Comparison of ENCODE assay signal across 15 cellular contexts in the genomic region with DNA sequence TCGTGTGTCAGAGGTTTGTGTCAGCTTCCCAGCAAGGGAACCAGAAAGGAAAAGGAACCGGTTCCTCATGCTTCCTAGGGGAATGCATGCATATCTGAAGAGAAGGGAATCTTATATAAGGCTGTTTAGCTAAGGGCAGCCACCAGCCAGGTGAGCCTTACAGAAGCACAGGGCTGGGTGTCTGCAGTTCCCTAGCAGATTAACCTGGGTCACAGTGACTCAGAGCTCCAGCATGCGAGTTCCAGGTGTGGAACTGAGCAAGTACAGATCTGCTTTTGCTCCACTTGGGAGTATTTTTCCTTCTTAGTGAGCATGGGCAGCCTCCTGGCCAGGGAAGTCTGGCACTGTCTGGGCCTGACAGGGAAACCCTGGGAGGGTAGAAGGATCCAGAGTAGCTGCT. TPM values are rescaled to one million over a fixed set of nuclear protein-coding genes. Genes with fewer than 3 reads are reported as not detected.
A peak's percentile ranks its signal among the peaks of the same experiment; 100 is the strongest.
DNase-seq lines count a peak whose midpoint lies in the region; ATAC-seq and TF ChIP-seq lines count a peak whose summit lies in the region.
"Had no signal": no experiment of that assay in that cellular context is flagged by ENCODE, and none has a peak within 500 bp of the region (broad histone marks: within the 10 kb centered on the region; RNA-seq: fewer than 3 reads in every experiment).

No MANE protein-coding gene starts in this region.

- H3K36me3 ChIP-seq in endodermal cell (ENCODE audit: control insufficient read depth, insufficient read depth, low read length) = peaks cover 8% of the 10 kb centered on the region
- no peaks in the 10 kb centered on the region for H3K36me3 ChIP-seq in OCI-LY7 (ENCODE audit: insufficient read depth, low read length)

- WGBS in right cardiac atrium = 84% methylated on average over 3 of the region's 3 CpGs
- 92 to 97% methylated on average over 3 of the region's 3 CpGs for WGBS in endodermal cell (ENCODE audit: insufficient coverage in 1 of 2, insufficient read length in 1 of 2), 2 experiments

- no peak overlapping the region for H3K4me2 ChIP-seq in OCI-LY7 (ENCODE audit: low read length)

- no peaks in the 10 kb centered on the region for H3K27me3 ChIP-seq in right cardiac atrium (ENCODE audit: control insufficient read depth, insufficient read depth)
- H3K27me3 ChIP-seq in endodermal cell (ENCODE audit: control insufficient read depth, insufficient read depth, low read length, poor library complexity, severe bottlenecking) = no peaks in the 10 kb centered on the region

- no peaks in the 10 kb centered on the region for H3K4me1 ChIP-seq in right cardiac atrium (ENCODE audit: control insufficient read depth, insufficient read depth, low read length)
- peaks cover under 1% of the 10 kb centered on the region for H3K4me1 ChIP-seq in endodermal cell (ENCODE audit: control insufficient read depth, insufficient read depth, low read length)
- no peaks in the 10 kb centered on the region for H3K4me1 ChIP-seq in OCI-LY7 (ENCODE audit: insufficient read depth, low read length, poor library complexity, severe bottlenecking)

- H3K27ac Mint-ChIP-seq in endodermal cell = no peak overlapping the region
- peak overlapping the region; percentile 40 for H3K27ac Mint-ChIP-seq in osteocyte (ENCODE audit: unreplicated experiment)
- H3K27ac Mint-ChIP-seq: activated CD4-positive, alpha-beta memory T cell treated with anti-CD3 and anti-CD28 coated beads for 36 hours; T-helper 2 cell treated with Interferon-gamma antibody and Interleukin-4, amounts not matched to agents 5 μg/mL and 100 μg/mL, for 36 hours had no signal

- H3K27me3 Mint-ChIP-seq in endodermal cell (ENCODE audit: insufficient read depth) = no peaks in the 10 kb centered on the region
- no peaks in the 10 kb centered on the region for H3K27me3 Mint-ChIP-seq in osteocyte (ENCODE audit: unreplicated experiment)
- H3K27me3 Mint-ChIP-seq: activated CD4-positive, alpha-beta memory T cell treated with anti-CD3 and anti-CD28 coated beads for 36 hours had no signal

- H3K9me3 Mint-ChIP-seq in endodermal cell = no peaks in the 10 kb centered on the region
- no peaks in the 10 kb centered on the region for H3K9me3 Mint-ChIP-seq in osteocyte (ENCODE audit: unreplicated experiment)
- H3K9me3 Mint-ChIP-seq: activated CD4-positive, alpha-beta memory T cell treated with anti-CD3 and anti-CD28 coated beads for 36 hours; T-helper 2 cell treated with Interferon-gamma antibody and Interleukin-4, amounts not matched to agents 5 μg/mL and 100 μg/mL, for 36 hours had no signal

- H3K79me2 ChIP-seq in OCI-LY7 (ENCODE audit: insufficient read depth, low read depth, low read length) = no peaks in the 10 kb centered on the region
- H3K79me2 ChIP-seq: parathyroid adenoma had no signal

- POLR2A ChIA-PET in OCI-LY7 (lab: Charles Lee) = interaction anchor here (1.3 kb wide), 1 partner anchor 39 kb away, joined by 3 read pairs; no protein-coding TSS in a partner anchor

- ATAC-seq in right cardiac atrium (no peak), Right ventricle myocardium superior (ENCODE audit: poor library complexity) (no peak), HG03442 (IDR thresholded peaks at IDR 0.05; ENCODE audit: unreplicated experiment) (no peak), GM21786 (IDR thresholded peaks at IDR 0.05; ENCODE audit: unreplicated experiment) (no peak)

- no TSS peak for BruUV-seq in OCI-LY7 (replicated peaks; lab: Mats Ljungman, UMichigan)

- CTCF ChIA-PET in OCI-LY7 (lab: Charles Lee; ENCODE audit: unreplicated experiment) = interaction anchor here (0.6 to 1.6 kb wide), 4 partner anchors 10 to 59 kb away, joined by 3 to 5 read pairs (median 3); no protein-coding TSS in a partner anchor

- TF ChIP-seq CTCF in endodermal cell (conservative IDR thresholded peaks at IDR 0.05) (no peak), osteocyte (IDR thresholded peaks at IDR 0.05) (no peak), OCI-LY7 (conservative IDR thresholded peaks at IDR 0.05; ENCODE audit: low read length) (no peak)

- H3K36me3 Mint-ChIP-seq in endodermal cell (ENCODE audit: low read depth) (peaks cover 6% of the 10 kb centered on the region), osteocyte (ENCODE audit: unreplicated experiment) (peaks cover 4% of the 10 kb centered on the region)
- H3K36me3 Mint-ChIP-seq: activated CD4-positive, alpha-beta memory T cell treated with anti-CD3 and anti-CD28 coated beads for 36 hours had no signal

- peaks cover 1% of the 10 kb centered on the region for H3K4me1 Mint-ChIP-seq in endodermal cell
- H3K4me1 Mint-ChIP-seq in osteocyte (ENCODE audit: unreplicated experiment) = peaks cover 56% of the 10 kb centered on the region

- no peak overlapping the region for H3K4me3 ChIP-seq in right cardiac atrium (ENCODE audit: low read length)
- no peak overlapping the region for H3K4me3 ChIP-seq in endodermal cell (ENCODE audit: low read length)
- H3K4me3 ChIP-seq in OCI-LY7 (ENCODE audit: low read depth, low read length, poor library complexity, severe bottlenecking) = no peak overlapping the region
- H3K4me3 ChIP-seq: coronary artery had no signal

- H3K27ac ChIP-seq in right cardiac atrium (ENCODE audit: low read length) = peak overlapping the region; percentile 16
- peak overlapping the region; percentile 57 for H3K27ac ChIP-seq in endodermal cell (ENCODE audit: low read depth, low read length)
- no peak overlapping the region for H3K27ac ChIP-seq in OCI-LY7 (ENCODE audit: low read depth, low read length, poor library complexity, severe bottlenecking)
- H3K27ac ChIP-seq: coronary artery, parathyroid adenoma had no signal

- no peak overlapping the region for H2AFZ ChIP-seq in OCI-LY7 (ENCODE audit: low read length)
- H2AFZ ChIP-seq: parathyroid adenoma had no signal

- no peaks in the 10 kb centered on the region for H4K20me1 ChIP-seq in OCI-LY7 (ENCODE audit: insufficient read depth, low read length)

- H3K9ac ChIP-seq in endodermal cell (ENCODE audit: extremely low read depth, low read length, poor library complexity, severe bottlenecking) = no peak overlapping the region
- H3K9ac ChIP-seq: parathyroid adenoma had no signal

- intact Hi-C loops in right cardiac atrium (cut with DNase I) (loop anchor here (2.0 to 5.0 kb wide), 2 partner anchors 41 kb away; no protein-coding TSS in a partner anchor), Right ventricle myocardium superior (cut with DNase I) (loop anchor here (2.0 kb wide), 1 partner anchor 39 kb away; no protein-coding TSS in a partner anchor), OCI-LY7 (cut with micrococcal nuclease; ENCODE audit: unreplicated experiment) (loop anchor here (1.0 to 5.0 kb wide), 2 partner anchors 41 to 161 kb away; no protein-coding TSS in a partner anchor)

- H3K4me3 Mint-ChIP-seq in endodermal cell = no peak overlapping the region
- H3K4me3 Mint-ChIP-seq in osteocyte (ENCODE audit: unreplicated experiment) = no peak overlapping the region
- H3K4me3 Mint-ChIP-seq: activated CD4-positive, alpha-beta memory T cell treated with anti-CD3 and anti-CD28 coated beads for 36 hours; T-helper 2 cell treated with Interferon-gamma antibody and Interleukin-4, amounts not matched to agents 5 μg/mL and 100 μg/mL, for 36 hours had no signal

- H3K9me2 ChIP-seq in OCI-LY7 (ENCODE audit: insufficient read depth, low read length) = no peaks in the 10 kb centered on the region

- H3K9me3 ChIP-seq in right cardiac atrium (ENCODE audit: control insufficient read depth, low read length) (no peaks in the 10 kb centered on the region), endodermal cell (ENCODE audit: control insufficient read depth, low read length) (no peaks in the 10 kb centered on the region), OCI-LY7 (ENCODE audit: low read length) (no peaks in the 10 kb centered on the region)

- peak in 1 of 3 donors; percentile 12 for DNase-seq in right cardiac atrium
- no peak for DNase-seq in Right ventricle myocardium superior
- no peak for DNase-seq in endodermal cell
- no peak for DNase-seq in osteocyte (ENCODE audit: extremely low spot score, unreplicated experiment)
- no peak for DNase-seq in OCI-LY7 (ENCODE audit: low spot score)
- DNase-seq in COR-L47 (lab: John Stamatoyannopoulos, UW) = no peak
- DNase-seq: DMS79 had no signal

RNA-seq across cellular contexts. Expression of a gene that starts 1.0 kb away (rescaled TPM):
- total RNA-seq in right cardiac atrium (10 to 100 TPM in 3 of 4 donors, 1 to 10 TPM in 1; 9.9 to 19.3 (median 17.8) TPM), Right ventricle myocardium superior (152 TPM), endodermal cell (not detected), osteocyte (not detected in 2 replicates), OCI-LY7 (2022) (not detected in 2 replicates)
- polyA plus RNA-seq in right cardiac atrium = 67.6 TPM
- not detected for polyA plus RNA-seq in endodermal cell (2013, experiment 1 of 2)
- not detected for polyA plus RNA-seq in endodermal cell (2013, experiment 2 of 2)
- total RNA-seq in OCI-LY7 (2014; rRNA removed; shearing (Covaris generic)) = not detected in 2 replicates
- total RNA-seq: activated CD4-positive, alpha-beta memory T cell treated with anti-CD3 and anti-CD28 coated beads for 36 hours had no signal

RNA-seq across cellular contexts. Expression of a gene that starts 12.6 kb away (rescaled TPM):
- 10 to 100 TPM in 3 of 4 donors, 1 to 10 TPM in 1; 4.4 to 13.4 (median 11.7) TPM for total RNA-seq in right cardiac atrium
- polyA plus RNA-seq in right cardiac atrium = 15.0 TPM
- 18.7 TPM for total RNA-seq in Right ventricle myocardium superior
- total RNA-seq in endodermal cell = 1 to 10 TPM in 1 of 2 donors, under 1 TPM in 1; 0.15 to 1.7 TPM
- polyA plus RNA-seq in endodermal cell (2013, experiment 1 of 2) = 1.00 TPM
- polyA plus RNA-seq in endodermal cell (2013, experiment 2 of 2) = 0.70 TPM
- total RNA-seq in osteocyte = not detected in 2 replicates
- not detected in 2 replicates for total RNA-seq in OCI-LY7 (2014; rRNA removed; shearing (Covaris generic))
- 0.25 TPM in 1 of 2 replicates, not detected in the other for total RNA-seq in OCI-LY7 (2022)
- total RNA-seq: activated CD4-positive, alpha-beta memory T cell treated with anti-CD3 and anti-CD28 coated beads for 36 hours had no signal

RNA-seq across cellular contexts. Expression of a gene that starts 17.9 kb away (rescaled TPM):
- total RNA-seq in right cardiac atrium (under 1 TPM in 3 of 4 donors, not detected in 1; 0.25 to 0.76 (median 0.31) TPM), Right ventricle myocardium superior (0.48 TPM), endodermal cell (not detected), osteocyte (not detected in 2 replicates), OCI-LY7 (2022) (not detected in 2 replicates)
- polyA plus RNA-seq in right cardiac atrium = 0.20 TPM
- polyA plus RNA-seq in endodermal cell (2013, experiment 1 of 2) = not detected
- polyA plus RNA-seq in endodermal cell (2013, experiment 2 of 2) = not detected
- total RNA-seq in OCI-LY7 (2014; rRNA removed; shearing (Covaris generic)) = not detected in 2 replicates
- total RNA-seq: activated CD4-positive, alpha-beta memory T cell treated with anti-CD3 and anti-CD28 coated beads for 36 hours; lung microvascular endothelial cell had no signal
- polyA plus RNA-seq: AG04450 had no signal
